ENCODE assay signal across 32 cellular contexts in the genomic region with DNA sequence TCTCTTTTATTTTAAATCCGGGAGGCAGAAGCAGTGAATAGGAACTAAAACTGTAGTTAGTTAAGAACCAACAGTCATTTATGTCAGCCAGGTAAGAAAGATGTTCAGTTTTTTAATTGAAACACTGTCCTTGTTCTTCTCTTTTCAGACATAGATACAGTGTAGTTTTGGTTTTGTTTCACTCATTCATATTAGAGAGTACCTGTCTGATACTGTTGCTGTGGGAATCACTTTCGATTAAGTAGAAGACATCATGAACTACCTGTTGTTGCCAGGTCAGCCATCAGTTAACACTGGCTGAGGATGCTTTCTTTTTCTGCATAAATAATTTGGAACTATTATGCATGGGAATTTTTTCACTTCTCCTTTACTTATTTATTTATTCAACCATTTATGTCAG.
"Had no signal": no experiment of that assay in that cellular context is flagged by ENCODE, and none has a peak within 500 bp of the region (broad histone marks: within the 10 kb centered on the region; RNA-seq: fewer than 3 reads in every experiment).

No MANE protein-coding gene starts in this region.

- ATAC-seq: activated CD8-positive, alpha-beta T cell treated with anti-CD3 and anti-CD28 coated beads for 36 hours; activated T-cell treated with anti-CD3 and anti-CD28 coated beads, Interleukin-2, amount 50 U/mL, for 72 hours; activated T-helper 17 cell treated with anti-CD3 and anti-CD28 coated beads, Interleukin-2, amount 50 U/mL, for 72 hours; Panc1 had no signal

- DNase-seq: activated CD4-positive, alpha-beta T cell treated with anti-CD3 and anti-CD28 coated beads, Interleukin-2, amount 10 ng/mL, durations not matched to agents 24 days and 14 days; activated CD4-positive, alpha-beta T cell treated with anti-CD3 and anti-CD28 coated beads, Interleukin-2, amount 50 U/mL, for 4 hours; activated CD8-positive, alpha-beta T cell treated with anti-CD3 and anti-CD28 coated beads for 36 hours; activated effector memory CD4-positive, alpha-beta T cell treated with anti-CD3 and anti-CD28 coated beads, Interleukin-2, amount 50 U/mL, for 16 hours; activated naive CD4-positive, alpha-beta T cell treated with Interleukin-2 at 50 U/mL for 16 hours; activated naive CD8-positive, alpha-beta T cell treated with anti-CD3 and anti-CD28 coated beads, Interleukin-2, amount 10 ng/mL, durations not matched to agents 7 days and 5 days; activated T-cell treated with anti-CD3 and anti-CD28 coated beads, Interleukin-2, amount 50 U/mL, for 1 hour; activated T-cell treated with anti-CD3 and anti-CD28 coated beads, Interleukin-2, amount 50 U/mL, for 72 hours; amygdala; Kasumi-1; NCI-H1092 treated with DMSO at 0.1 percent for 48 hours; NCI-H1417; NCI-H146; NCI-H187; NCI-H2029 treated with DMSO at 0.1 percent for 48 hours; NCI-H2107; NCI-H2171; NCI-H510A; NCI-H526; NCI-H748 treated with DMSO at 0.1 percent for 48 hours; OCI-M1; SHP77; SJCRH30; T-helper 1 cell; T-helper 2 cell; T-helper 9 cell; WERI-Rb-1 had no signal

- H3K27ac ChIP-seq: ascending aorta, cardiac muscle cell, SJCRH30, SK-N-MC, WERI-Rb-1 had no signal

- H3K4me3 ChIP-seq: ascending aorta, cardiac muscle cell, SJCRH30, SK-N-MC had no signal

- H3K27me3 ChIP-seq: ascending aorta, cardiac muscle cell, SJCRH30 had no signal

- H3K9me3 ChIP-seq: ascending aorta, SJCRH30 had no signal

- H3K4me1 ChIP-seq: ascending aorta, SJCRH30 had no signal

- H3K36me3 ChIP-seq: ascending aorta, cardiac muscle cell, SJCRH30, WERI-Rb-1 had no signal
